Comparison of ENCODE assay signal across 16 cellular contexts in genomic region chr4:151434183-151434860, GRCh38. TPM values are rescaled to one million over a fixed set of nuclear protein-coding genes. Genes with fewer than 3 reads are reported as not detected.
DNase-seq lines count a peak whose midpoint lies in the region; ATAC-seq, FAIRE-seq and TF ChIP-seq lines count a peak whose summit lies in the region.
"Had no signal": no experiment of that assay in that cellular context is flagged by ENCODE, and none has a peak within 500 bp of the region (broad histone marks: within the 10 kb centered on the region; RNA-seq: fewer than 3 reads in every experiment).

No MANE protein-coding gene starts in this region.

- no peak for TF ChIP-seq POLR2A in GM12891 (IDR thresholded peaks at IDR 0.05; ENCODE audit: low read depth, low read length)

- TF ChIP-seq CTCF in omental fat pad (IDR thresholded peaks at IDR 0.05) (no peak), osteocyte (IDR thresholded peaks at IDR 0.05) (no peak)

- no peak overlapping the region for H3K4me3 Mint-ChIP-seq in osteocyte (ENCODE audit: unreplicated experiment)
- H3K4me3 Mint-ChIP-seq: activated naive CD4-positive, alpha-beta T cell treated with anti-CD3 and anti-CD28 coated beads, Interleukin-2, amount 10 ng/mL, durations not matched to agents 7 days and 5 days; memory B cell; WTC11 had no signal

- FAIRE-seq in colon (lab: Jason Lieb, UNC), result peak; percentile 47
- no peak for FAIRE-seq in GM12891 (lab: Jason Lieb, UNC)
- FAIRE-seq: GM12878 had no signal

- peak; percentile 69 for ATAC-seq in omental fat pad (ENCODE audit: low FRiP score)
- ATAC-seq in HG03521 (IDR thresholded peaks at IDR 0.05; ENCODE audit: unreplicated experiment), result no peak
- ATAC-seq: esophagus mucosa, GM12878, WTC11 had no signal

- peak; percentile 44 for DNase-seq in AG20443 (ENCODE audit: low spot score)
- DNase-seq in LHCN-M2 (ENCODE audit: low read depth), result peak; percentile 53
- DNase-seq in omental fat pad (ENCODE audit: low spot score), result no peak
- DNase-seq in activated CD8-positive, alpha-beta memory T cell treated with anti-CD3 and anti-CD28 coated beads for 24 hours, result no peak
- no peak for DNase-seq in osteocyte (ENCODE audit: extremely low spot score, unreplicated experiment)
- DNase-seq in GM12891 (ENCODE audit: insufficient read length, low spot score), result no peak
- DNase-seq: activated naive CD4-positive, alpha-beta T cell treated with anti-CD3 and anti-CD28 coated beads, Interleukin-2, amount 10 ng/mL, durations not matched to agents 7 days and 5 days; DMS79; NCI-H446 treated with DMSO at 0.1 percent for 48 hours; OCI-M1 had no signal

- no peaks in the 10 kb centered on the region for H3K36me3 Mint-ChIP-seq in osteocyte (ENCODE audit: unreplicated experiment)
- H3K36me3 Mint-ChIP-seq: activated naive CD4-positive, alpha-beta T cell treated with anti-CD3 and anti-CD28 coated beads, Interleukin-2, amount 10 ng/mL, durations not matched to agents 7 days and 5 days; memory B cell; WTC11 had no signal

- H3K9me3 Mint-ChIP-seq in osteocyte (ENCODE audit: unreplicated experiment), result no peaks in the 10 kb centered on the region
- H3K9me3 Mint-ChIP-seq: activated naive CD4-positive, alpha-beta T cell treated with anti-CD3 and anti-CD28 coated beads, Interleukin-2, amount 10 ng/mL, durations not matched to agents 7 days and 5 days; memory B cell; WTC11 had no signal

- H3K4me1 Mint-ChIP-seq in osteocyte (ENCODE audit: unreplicated experiment), result peaks cover 24% of the 10 kb centered on the region
- H3K4me1 Mint-ChIP-seq: memory B cell had no signal

- H3K27ac Mint-ChIP-seq in osteocyte (ENCODE audit: unreplicated experiment), result no peak overlapping the region
- H3K27ac Mint-ChIP-seq: activated naive CD4-positive, alpha-beta T cell treated with anti-CD3 and anti-CD28 coated beads, Interleukin-2, amount 10 ng/mL, durations not matched to agents 7 days and 5 days; memory B cell; WTC11 had no signal

- H3K27me3 Mint-ChIP-seq in osteocyte (ENCODE audit: unreplicated experiment), result no peaks in the 10 kb centered on the region
- H3K27me3 Mint-ChIP-seq: activated naive CD4-positive, alpha-beta T cell treated with anti-CD3 and anti-CD28 coated beads, Interleukin-2, amount 10 ng/mL, durations not matched to agents 7 days and 5 days had no signal

TF ChIP-seq in GM12891, 5 proteins besides CTCF, POLR2A, EP300 and RAD21:
- no peak for TF ChIP-seq PAX5 (IDR thresholded peaks at IDR 0.05; ENCODE audit: insufficient read depth, low read length, severe bottlenecking)
- TF ChIP-seq POU2F2 (IDR thresholded peaks at IDR 0.05; ENCODE audit: low read depth, low read length), result no peak
- TF ChIP-seq SPI1 (IDR thresholded peaks at IDR 0.05; ENCODE audit: low read depth, low read length), result no peak
- no peak for TF ChIP-seq TAF1 (IDR thresholded peaks at IDR 0.05; ENCODE audit: low read depth, low read length)
- TF ChIP-seq POLR2AphosphoS5 (IDR thresholded peaks at IDR 0.05; ENCODE audit: low read depth, low read length), result no peak

RNA-seq across cellular contexts. Expression of gene FHIP1A, which starts 25.3 kb away (rescaled TPM):
- total RNA-seq in LHCN-M2 (2014; rRNA removed) (0.90 and 1.3 TPM in 2 replicates), omental fat pad (10 to 100 TPM in 1 of 4 donors, 1 to 10 TPM in 2, under 1 TPM in 1; 0.32 to 29.1 (median 6.2) TPM), osteocyte (0.86 and 0.94 TPM in 2 replicates)
- 1.8 TPM for polyA plus RNA-seq in LHCN-M2 (2012)
- polyA plus RNA-seq in GM12891 (2012; ENCODE audit: low read depth, missing spikeins), result 0.37 TPM

Comparison
In these comparisons a context has a peak if more than half of its experiments do, and no peak if none do; other contexts are left out.
1. DNase-seq: peak in AG20443 (single experiment) and LHCN-M2 (single experiment); none in omental fat pad (single experiment), activated CD8-positive, alpha-beta memory T cell treated with anti-CD3 and anti-CD28 coated beads for 24 hours (single experiment), osteocyte (single experiment) and GM12891 (single experiment).